In genomic region chr18:12361770-12362378, GRCh38 we compare ENCODE assay signal across 14 cellular contexts. TPM values are rescaled to one million over a fixed set of nuclear protein-coding genes. Genes with fewer than 3 reads are reported as not detected.
DNase-seq lines count a peak whose midpoint lies in the region; ATAC-seq and TF ChIP-seq lines count a peak whose summit lies in the region.
"Had no signal": no experiment of that assay in that cellular context is flagged by ENCODE, and none has a peak within 500 bp of the region (broad histone marks: within the 10 kb centered on the region; RNA-seq: fewer than 3 reads in every experiment).

No MANE protein-coding gene starts in this region.

- H3K27ac Mint-ChIP-seq in activated CD8-positive, alpha-beta T cell treated with anti-CD3 and anti-CD28 coated beads for 36 hours: peak overlapping the region; percentile 16

- H3K27me3 ChIP-seq in left ventricle myocardium inferior (ENCODE audit: low read depth): no peaks in the 10 kb centered on the region

- H3K36me3 Mint-ChIP-seq in activated CD8-positive, alpha-beta T cell treated with anti-CD3 and anti-CD28 coated beads for 36 hours (ENCODE audit: low read depth): peaks cover 41% of the 10 kb centered on the region

- TF ChIP-seq CTCF in HEK293 (tag by site-specific recombination; IDR thresholded peaks at IDR 0.05) (no peak), left ventricle myocardium inferior (IDR thresholded peaks at IDR 0.05; ENCODE audit: borderline replicate concordance) (no peak)
- TF ChIP-seq CTCF in activated CD8-positive, alpha-beta T cell treated with anti-CD3 and anti-CD28 coated beads for 36 hours (IDR thresholded peaks at IDR 0.05): no peak

- peaks cover 8% of the 10 kb centered on the region for H3K4me1 Mint-ChIP-seq in activated CD8-positive, alpha-beta T cell treated with anti-CD3 and anti-CD28 coated beads for 36 hours (ENCODE audit: low read depth)

- intact Hi-C loops in activated CD8-positive, alpha-beta T cell treated with anti-CD3 and anti-CD28 coated beads for 36 hours (cut with micrococcal nuclease): no loop called here
- intact Hi-C loops in left ventricle myocardium inferior (cut with micrococcal nuclease): no loop called here

- H3K36me3 ChIP-seq in HEK293 (ENCODE audit: control insufficient read depth in 2 of 2, insufficient read depth in 1 of 2, low read length in 2 of 2) (peaks cover 60 to 90% of the 10 kb centered on the region in 2 experiments), left ventricle myocardium inferior (peaks cover 77% of the 10 kb centered on the region)

- no peaks in the 10 kb centered on the region for H3K27me3 Mint-ChIP-seq in activated CD8-positive, alpha-beta T cell treated with anti-CD3 and anti-CD28 coated beads for 36 hours

- H3K9me3 ChIP-seq in HEK293 (ENCODE audit: control insufficient read depth, insufficient read depth, low read depth, low read length) (no peaks in the 10 kb centered on the region), left ventricle myocardium inferior (replicated peaks) (no peaks in the 10 kb centered on the region)
- H3K9me3 ChIP-seq: mucosa of descending colon had no signal

- no peak overlapping the region for H3K27ac ChIP-seq in HEK293 (ENCODE audit: extremely low read depth, low read depth, low read length)
- peak overlapping the region; percentile 100 for H3K27ac ChIP-seq in left ventricle myocardium inferior (replicated peaks)

- CTCF ChIA-PET in HEK293 (lab: Yijun Ruan, JAX): no interaction called here
- CTCF ChIA-PET in activated CD8-positive, alpha-beta T cell treated with anti-CD3 and anti-CD28 coated beads for 36 hours (lab: Charles Lee): no interaction called here

- ATAC-seq in activated CD8-positive, alpha-beta T cell treated with anti-CD3 and anti-CD28 coated beads for 36 hours: peak; percentile 53
- no peak for ATAC-seq in HG03039 (IDR thresholded peaks at IDR 0.05; ENCODE audit: unreplicated experiment)
- no peak for ATAC-seq in HG03432 (IDR thresholded peaks at IDR 0.05; ENCODE audit: unreplicated experiment)
- ATAC-seq: mucosa of descending colon had no signal

- H3K4me1 ChIP-seq in HEK293 (ENCODE audit: control insufficient read depth, insufficient read depth, low read length) (no peaks in the 10 kb centered on the region), left ventricle myocardium inferior (peaks cover 72% of the 10 kb centered on the region)

- no peak overlapping the region for H3K4me3 ChIP-seq in HEK293 (ENCODE audit: low read depth, low read length)
- H3K4me3 ChIP-seq in left ventricle myocardium inferior: peak overlapping the region; percentile 34
- H3K4me3 ChIP-seq: mucosa of descending colon had no signal

- no peak overlapping the region for H3K4me3 Mint-ChIP-seq in activated CD8-positive, alpha-beta T cell treated with anti-CD3 and anti-CD28 coated beads for 36 hours

- DNase-seq in ACHN (peak; percentile 20), left ventricle myocardium inferior (peak; percentile 75), UCSD-AML1 (lab: John Stamatoyannopoulos, UW; ENCODE audit: unreplicated experiment) (no peak), HuH-7 (ENCODE audit: low spot score) (no peak)
- DNase-seq in activated CD8-positive, alpha-beta T cell treated with anti-CD3 and anti-CD28 coated beads for 36 hours: no peak
- DNase-seq: effector CD4-positive, alpha-beta T cell; foreskin melanocyte; mucosa of descending colon; NCI-H187; NCI-H526; SIG-M5 had no signal

- in situ Hi-C loops in ACHN (cut with HindIII; ENCODE audit: low pct_ligation_motif_present, low pct_unique_long_range_greater_than_20kb, low sequenced_read_pairs): no loop called here

- H3K9me3 Mint-ChIP-seq in activated CD8-positive, alpha-beta T cell treated with anti-CD3 and anti-CD28 coated beads for 36 hours: no peaks in the 10 kb centered on the region

- POLR2A ChIA-PET in HEK293 (lab: Yijun Ruan, JAX): no interaction called here
- POLR2A ChIA-PET in activated CD8-positive, alpha-beta T cell treated with anti-CD3 and anti-CD28 coated beads for 36 hours (lab: Charles Lee): interaction anchor here (2.3 kb wide), 1 partner anchor 14 kb away, joined by 7 read pairs; the partner anchor contains the start of gene AFG3L2

TF ChIP-seq in HEK293, 187 proteins besides CTCF, POLR2A, EP300 and RAD21:
- no peak for TF ChIP-seq ZNF768 (tag by site-specific recombination; IDR thresholded peaks at IDR 0.05)
- TF ChIP-seq ZNF398 (tag by site-specific recombination; IDR thresholded peaks at IDR 0.05): no peak
- TF ChIP-seq PRDM10 (tag by site-specific recombination; IDR thresholded peaks at IDR 0.05): 0 out of 2 replicates have a peak, but pooled peaks have one; percentile 31
- TF ChIP-seq ZNF792 (tag by site-specific recombination; IDR thresholded peaks at IDR 0.05): no peak
- TF ChIP-seq ZNF747 (tag by site-specific recombination; IDR thresholded peaks at IDR 0.05): no peak
- TF ChIP-seq ZNF664 (tag by site-specific recombination; IDR thresholded peaks at IDR 0.05): peak; percentile 95

RNA-seq across cellular contexts. Expression of gene AFG3L2, which starts 15.2 kb away (rescaled TPM):
- total RNA-seq in activated CD8-positive, alpha-beta T cell treated with anti-CD3 and anti-CD28 coated beads for 36 hours: 10 to 100 TPM; 60.6 to 64.0 TPM
- total RNA-seq in left ventricle myocardium inferior: 136 TPM

RNA-seq across cellular contexts. Expression of gene PRELID3A, which starts 45.9 kb away (rescaled TPM):
- total RNA-seq in activated CD8-positive, alpha-beta T cell treated with anti-CD3 and anti-CD28 coated beads for 36 hours: 1 to 10 TPM; 6.3 to 6.5 TPM
- total RNA-seq in left ventricle myocardium inferior: 1.2 TPM

RNA-seq across cellular contexts. Expression of gene TUBB6, which starts 53.8 kb away (rescaled TPM):
- 10 to 100 TPM; 11.5 to 12.6 TPM for total RNA-seq in activated CD8-positive, alpha-beta T cell treated with anti-CD3 and anti-CD28 coated beads for 36 hours
- total RNA-seq in left ventricle myocardium inferior: 81.5 TPM

Comparison
In these comparisons a context has a peak if more than half of its experiments do, and no peak if none do; other contexts are left out.
1. DNase-seq: peak in ACHN (single experiment) and left ventricle myocardium inferior (single experiment); none in activated CD8-positive, alpha-beta T cell treated with anti-CD3 and anti-CD28 coated beads for 36 hours (single experiment), UCSD-AML1 (single experiment) and HuH-7 (single experiment).